ENCODE assay signal across 20 cellular contexts in genomic region chr10:44083719-44084400, GRCh38.
DNase-seq lines count a peak whose midpoint lies in the region; ATAC-seq and TF ChIP-seq lines count a peak whose summit lies in the region.
"Had no signal": no experiment of that assay in that cellular context is flagged by ENCODE, and none has a peak within 500 bp of the region (broad histone marks: within the 10 kb centered on the region; RNA-seq: fewer than 3 reads in every experiment).

No MANE protein-coding gene starts in this region.

- peak overlapping the region; percentile 80 for H3K27ac Mint-ChIP-seq in progenitor cell of endocrine pancreas
- H3K27ac Mint-ChIP-seq in effector memory CD8-positive, alpha-beta T cell = no peak overlapping the region
- H3K27ac Mint-ChIP-seq: B cell; CD4-positive, CD25-positive, alpha-beta regulatory T cell; CD8-positive, alpha-beta T cell; GM23338; H9 had no signal

- no peak for ATAC-seq in effector memory CD8-positive, alpha-beta T cell (replicated peaks)
- ATAC-seq in left cardiac atrium = no peak
- ATAC-seq: CD8-positive, alpha-beta T cell; GM23338; HCT116 had no signal

- H3K36me3 Mint-ChIP-seq in progenitor cell of endocrine pancreas (ENCODE audit: insufficient read depth) = no peaks in the 10 kb centered on the region
- H3K36me3 Mint-ChIP-seq in effector memory CD8-positive, alpha-beta T cell (ENCODE audit: insufficient read depth) = no peaks in the 10 kb centered on the region
- H3K36me3 Mint-ChIP-seq: CD4-positive, CD25-positive, alpha-beta regulatory T cell; CD8-positive, alpha-beta T cell had no signal

- WGBS in mesendoderm (ENCODE audit: extremely low coverage, insufficient coverage, low lambda C conversion rate) = no CpG with 5 or more reads among the region's 3 CpGs

- peak overlapping the region; percentile 45 for H2AFZ ChIP-seq in osteoblast (ENCODE audit: low read length)
- H2AFZ ChIP-seq: GM23338 had no signal

- H3K79me1 ChIP-seq in mesendoderm (ENCODE audit: low read length) = no peaks in the 10 kb centered on the region

- peaks cover 6% of the 10 kb centered on the region for H3K9me3 Mint-ChIP-seq in progenitor cell of endocrine pancreas (ENCODE audit: low read depth)
- no peaks in the 10 kb centered on the region for H3K9me3 Mint-ChIP-seq in effector memory CD8-positive, alpha-beta T cell
- H3K9me3 Mint-ChIP-seq: CD8-positive, alpha-beta T cell had no signal

- H3K4me3 ChIP-seq in mesendoderm (ENCODE audit: low read length) = no peak overlapping the region
- H3K4me3 ChIP-seq in osteoblast (ENCODE audit: insufficient read depth, low read length) = no peak overlapping the region
- H3K4me3 ChIP-seq: BLaER1, GM23338 had no signal

- H4K8ac ChIP-seq in mesendoderm (ENCODE audit: low read depth, low read length) = no peak overlapping the region

- DNase-seq in astrocyte of the hippocampus (ENCODE audit: low read depth, low spot score) = peak; percentile 13
- DNase-seq in mesendoderm = peak; percentile 60
- no peak for DNase-seq in osteoblast (ENCODE audit: insufficient read length, low spot score, missing footprints)
- no peak for DNase-seq in progenitor cell of endocrine pancreas (ENCODE audit: low spot score, unreplicated experiment)
- DNase-seq in NCI-H1092 treated with DMSO at 0.1 percent for 48 hours (lab: John Stamatoyannopoulos, UW) = no peak
- DNase-seq in NCI-H748 treated with DMSO at 0.1 percent for 48 hours (lab: John Stamatoyannopoulos, UW) = no peak
- DNase-seq in effector memory CD8-positive, alpha-beta T cell = no peak
- DNase-seq in left cardiac atrium = no peak
- DNase-seq: Caco-2; CD4-positive, CD25-positive, alpha-beta regulatory T cell; CD8-positive, alpha-beta T cell; DMS153; DND-41; H9 had no signal

- no peak overlapping the region for H3K27ac ChIP-seq in mesendoderm (ENCODE audit: low read depth, low read length)
- no peak overlapping the region for H3K27ac ChIP-seq in osteoblast (ENCODE audit: low read depth, low read length)
- H3K27ac ChIP-seq: 22Rv1, BLaER1, C4-2B had no signal

- H3K79me2 ChIP-seq in mesendoderm (ENCODE audit: control insufficient read depth, insufficient read depth, low read length) (no peaks in the 10 kb centered on the region), osteoblast (ENCODE audit: insufficient read depth, low read length) (no peaks in the 10 kb centered on the region)

- H3K56ac ChIP-seq in mesendoderm (ENCODE audit: low read length) = no peak overlapping the region

- intact Hi-C loops in left cardiac atrium (cut with DNase I) = no loop called here

- H3K9me3 ChIP-seq in osteoblast (ENCODE audit: low read depth, low read length) = no peaks in the 10 kb centered on the region
- H3K9me3 ChIP-seq: BLaER1, Caco-2 had no signal

- no peak overlapping the region for H2BK120ac ChIP-seq in mesendoderm (ENCODE audit: low read depth, low read length)

- H3K23ac ChIP-seq in mesendoderm (ENCODE audit: low read length) = no peak overlapping the region

- H3K4me2 ChIP-seq in mesendoderm (ENCODE audit: low read length) (no peak overlapping the region), osteoblast (ENCODE audit: insufficient read depth, low read length) (no peak overlapping the region)
- H3K4me2 ChIP-seq: BLaER1, GM23338 had no signal

- no peaks in the 10 kb centered on the region for H3K4me1 ChIP-seq in mesendoderm (ENCODE audit: control insufficient read depth, low read depth, low read length)
- H3K4me1 ChIP-seq in osteoblast (ENCODE audit: insufficient read depth, low read length) = no peaks in the 10 kb centered on the region
- H3K4me1 ChIP-seq: BLaER1, Caco-2 had no signal

- H3K36me3 ChIP-seq in mesendoderm (ENCODE audit: control insufficient read depth, insufficient read depth, low read length) (no peaks in the 10 kb centered on the region), osteoblast (ENCODE audit: insufficient read depth, low read length) (no peaks in the 10 kb centered on the region)
- H3K36me3 ChIP-seq: BLaER1 had no signal

- no peak overlapping the region for H3K18ac ChIP-seq in mesendoderm (ENCODE audit: low read length)

- no peak for TF ChIP-seq CTCF in osteoblast (IDR thresholded peaks at IDR 0.05; ENCODE audit: extremely low read depth, low read depth, low read length)
- no peak for TF ChIP-seq CTCF in progenitor cell of endocrine pancreas (IDR thresholded peaks at IDR 0.05; ENCODE audit: unreplicated experiment)

- no peak overlapping the region for H4K5ac ChIP-seq in mesendoderm (ENCODE audit: low read length)

- no peak overlapping the region for H2BK5ac ChIP-seq in mesendoderm (ENCODE audit: low read length)

- H3K9ac ChIP-seq in mesendoderm (ENCODE audit: low read length) = no peak overlapping the region
- H3K9ac ChIP-seq: BLaER1 had no signal

- H2BK15ac ChIP-seq in mesendoderm (replicated peaks; ENCODE audit: low read depth) = no peak overlapping the region

- H3K27me3 ChIP-seq in mesendoderm (ENCODE audit: insufficient read depth, low read length, poor library complexity) = no peaks in the 10 kb centered on the region
- H3K27me3 ChIP-seq in osteoblast (ENCODE audit: insufficient read depth, low read length) = no peaks in the 10 kb centered on the region
- H3K27me3 ChIP-seq: BLaER1 had no signal

- no peaks in the 10 kb centered on the region for H3K27me3 Mint-ChIP-seq in progenitor cell of endocrine pancreas
- peaks cover 35 to 45% of the 10 kb centered on the region in 2 donors for H3K27me3 Mint-ChIP-seq in effector memory CD8-positive, alpha-beta T cell
- H3K27me3 Mint-ChIP-seq: B cell had no signal

- peaks cover 27% of the 10 kb centered on the region for H3K4me1 Mint-ChIP-seq in progenitor cell of endocrine pancreas (ENCODE audit: low read depth)
- no peaks in the 10 kb centered on the region for H3K4me1 Mint-ChIP-seq in effector memory CD8-positive, alpha-beta T cell (ENCODE audit: low read depth in 2 of 2)
- H3K4me1 Mint-ChIP-seq: B cell; CD4-positive, CD25-positive, alpha-beta regulatory T cell had no signal

- H4K20me1 ChIP-seq in osteoblast (ENCODE audit: insufficient read depth, low read length) = no peaks in the 10 kb centered on the region
- H4K20me1 ChIP-seq: BLaER1 had no signal

- H2AK5ac ChIP-seq in mesendoderm (ENCODE audit: low read length) = no peak overlapping the region

- H3K4ac ChIP-seq in mesendoderm (ENCODE audit: low read depth, low read length) = no peak overlapping the region

- H3K4me3 Mint-ChIP-seq in progenitor cell of endocrine pancreas (ENCODE audit: low read depth) = no peak overlapping the region
- no peak overlapping the region for H3K4me3 Mint-ChIP-seq in effector memory CD8-positive, alpha-beta T cell
- H3K4me3 Mint-ChIP-seq: B cell; CD4-positive, CD25-positive, alpha-beta regulatory T cell; CD8-positive, alpha-beta T cell; GM23338; H9 had no signal

Comparison
In these comparisons a context has a peak if more than half of its experiments do, and no peak if none do; other contexts are left out.
1. DNase-seq: peak in astrocyte of the hippocampus (single experiment) and mesendoderm (single experiment); none in osteoblast (single experiment), progenitor cell of endocrine pancreas (single experiment), NCI-H1092 treated with DMSO at 0.1 percent for 48 hours (single experiment), NCI-H748 treated with DMSO at 0.1 percent for 48 hours (single experiment), effector memory CD8-positive, alpha-beta T cell (0 of 3) and left cardiac atrium (single experiment).